In the genomic region with DNA sequence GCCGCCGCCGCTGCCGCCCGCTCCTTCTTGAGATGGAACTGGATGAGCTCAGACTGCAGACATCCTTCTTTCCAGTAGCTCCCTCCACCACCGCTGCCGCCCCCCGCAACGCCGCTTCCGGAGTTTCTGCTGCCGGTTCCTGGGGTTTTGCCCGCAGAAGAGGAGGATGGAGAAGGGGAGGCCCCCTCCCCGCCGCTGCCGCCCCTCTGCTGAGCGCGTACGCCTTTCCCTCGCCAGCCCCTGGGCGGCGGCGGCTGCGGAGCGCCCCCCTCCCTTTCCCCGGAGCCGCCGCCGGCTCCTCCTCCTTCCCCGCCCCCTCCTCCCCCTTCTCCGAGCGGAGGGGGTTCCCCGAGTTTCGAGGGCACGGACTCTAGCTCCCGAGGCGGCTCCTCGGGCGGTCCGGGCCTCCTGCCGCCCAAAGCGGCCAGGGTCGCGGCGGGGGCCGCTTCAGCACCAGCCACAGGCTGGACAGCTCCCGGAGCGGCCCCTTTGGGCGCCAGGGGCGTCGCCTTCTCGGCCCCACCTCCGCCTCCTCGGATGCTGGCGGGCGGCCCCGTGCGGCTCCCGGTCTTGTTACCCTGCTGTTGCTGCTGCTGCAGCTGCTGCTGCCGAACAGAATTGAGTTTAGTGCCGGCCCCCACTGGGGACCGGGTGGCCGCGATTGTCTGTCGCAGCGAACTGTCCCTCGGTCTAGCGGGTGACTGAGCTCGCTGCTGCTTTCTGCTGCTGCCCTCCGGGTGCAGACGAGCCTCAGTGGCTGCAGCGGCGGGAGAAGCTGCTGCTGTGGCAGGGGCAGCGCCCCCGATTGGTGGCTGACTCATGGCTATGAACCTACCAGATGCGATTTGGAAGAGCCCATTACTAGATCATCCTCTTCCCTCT, we compare ENCODE assay signal across 1 cellular context.
TF ChIP-seq lines count a peak whose summit lies in the region.

No MANE protein-coding gene starts in this region.

TF ChIP-seq in K562, 482 proteins besides CTCF, POLR2A, EP300 and RAD21 (continued from another document):
- TF ChIP-seq, protein P1, sequence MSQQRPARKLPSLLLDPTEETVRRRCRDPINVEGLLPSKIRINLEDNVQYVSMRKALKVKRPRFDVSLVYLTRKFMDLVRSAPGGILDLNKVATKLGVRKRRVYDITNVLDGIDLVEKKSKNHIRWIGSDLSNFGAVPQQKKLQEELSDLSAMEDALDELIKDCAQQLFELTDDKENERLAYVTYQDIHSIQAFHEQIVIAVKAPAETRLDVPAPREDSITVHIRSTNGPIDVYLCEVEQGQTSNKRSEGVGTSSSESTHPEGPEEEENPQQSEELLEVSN (IDR thresholded peaks at IDR 0.05; ENCODE audit: borderline replicate concordance in 1 of 2, extremely low read depth in 1 of 2, insufficient read depth in 1 of 2, insufficient read length in 1 of 2, low read depth in 1 of 2, low read length in 1 of 2, poor library complexity in 1 of 2, severe bottlenecking in 1 of 2): peak in 1 of 2 experiments; percentile 21
- TF ChIP-seq ZNF175 (CRISPR knock-in tag; IDR thresholded peaks at IDR 0.05; ENCODE audit: low read depth) (no peak), ZBED1 (IDR thresholded peaks at IDR 0.05) (no peak), CC2D1A (IDR thresholded peaks at IDR 0.05) (no peak), ETV5 (CRISPR knock-in tag; IDR thresholded peaks at IDR 0.05; ENCODE audit: low read depth) (no peak), VEZF1 (CRISPR knock-in tag; IDR thresholded peaks at IDR 0.05) (peak; percentile 62), ZBTB33 (CRISPR knock-in tag; IDR thresholded peaks at IDR 0.05) (no peak), CAMTA2 (CRISPR knock-in tag; conservative IDR thresholded peaks at IDR 0.05) (no peak), MIER1 (IDR thresholded peaks at IDR 0.05; ENCODE audit: low read depth) (peak; percentile 84), HBP1 (CRISPR knock-in tag; IDR thresholded peaks at IDR 0.05) (no peak), RB1 (IDR thresholded peaks at IDR 0.05; ENCODE audit: low read depth) (no peak), MAZ (CRISPR knock-in tag; conservative IDR thresholded peaks at IDR 0.05 in 1 of 2, IDR thresholded peaks at IDR 0.05 in 1 of 2) (peak; percentile 29 to 50; a peak in 1 of 4 replicates), ZNF589 (CRISPR knock-in tag; IDR thresholded peaks at IDR 0.05; ENCODE audit: low read depth) (no peak), MBD1 (CRISPR knock-in tag; IDR thresholded peaks at IDR 0.05) (no peak), NFRKB (IDR thresholded peaks at IDR 0.05; ENCODE audit: low read depth) (no peak), ETV6 (IDR thresholded peaks at IDR 0.05; ENCODE audit: borderline replicate concordance in 1 of 2, low read depth in 2 of 2, low read length in 1 of 2) (no peak), ETV6 (CRISPR knock-in tag; IDR thresholded peaks at IDR 0.05; ENCODE audit: borderline replicate concordance) (no peak), E4F1 (CRISPR knock-in tag; IDR thresholded peaks at IDR 0.05; ENCODE audit: borderline replicate concordance) (no peak), KLF13 (tag; IDR thresholded peaks at IDR 0.05; ENCODE audit: borderline replicate concordance, low read depth) (no peak), TBL1XR1 (IDR thresholded peaks at IDR 0.05; ENCODE audit: low read length in 2 of 2) (no peak), TAF7 (tag; IDR thresholded peaks at IDR 0.05) (no peak), POLR2AphosphoS2 (IDR thresholded peaks at IDR 0.05; ENCODE audit: low read length) (no peak), SIN3A (IDR thresholded peaks at IDR 0.05; ENCODE audit: borderline replicate concordance in 2 of 2, control insufficient read depth in 1 of 2, low read depth in 2 of 2, low read length in 2 of 2) (peak in 1 of 2 experiments; percentile 50; a peak in 1 of 4 replicates), RUNX1 (IDR thresholded peaks at IDR 0.05; ENCODE audit: low read depth) (no peak), MYC (IDR thresholded peaks at IDR 0.05; ENCODE audit: low read depth, low read length) (no peak), MYC (CRISPR knock-in tag; IDR thresholded peaks at IDR 0.05; ENCODE audit: borderline replicate concordance, low read depth) (no peak)
- TF ChIP-seq, protein P2, sequence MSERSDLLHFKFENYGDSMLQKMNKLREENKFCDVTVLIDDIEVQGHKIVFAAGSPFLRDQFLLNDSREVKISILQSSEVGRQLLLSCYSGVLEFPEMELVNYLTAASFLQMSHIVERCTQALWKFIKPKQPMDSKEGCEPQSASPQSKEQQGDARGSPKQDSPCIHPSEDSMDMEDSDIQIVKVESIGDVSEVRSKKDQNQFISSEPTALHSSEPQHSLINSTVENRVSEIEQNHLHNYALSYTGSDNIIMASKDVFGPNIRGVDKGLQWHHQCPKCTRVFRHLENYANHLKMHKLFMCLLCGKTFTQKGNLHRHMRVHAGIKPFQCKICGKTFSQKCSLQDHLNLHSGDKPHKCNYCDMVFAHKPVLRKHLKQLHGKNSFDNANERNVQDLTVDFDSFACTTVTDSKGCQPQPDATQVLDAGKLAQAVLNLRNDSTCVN (CRISPR knock-in tag; IDR thresholded peaks at IDR 0.05): no peak
- TF ChIP-seq, protein P3, sequence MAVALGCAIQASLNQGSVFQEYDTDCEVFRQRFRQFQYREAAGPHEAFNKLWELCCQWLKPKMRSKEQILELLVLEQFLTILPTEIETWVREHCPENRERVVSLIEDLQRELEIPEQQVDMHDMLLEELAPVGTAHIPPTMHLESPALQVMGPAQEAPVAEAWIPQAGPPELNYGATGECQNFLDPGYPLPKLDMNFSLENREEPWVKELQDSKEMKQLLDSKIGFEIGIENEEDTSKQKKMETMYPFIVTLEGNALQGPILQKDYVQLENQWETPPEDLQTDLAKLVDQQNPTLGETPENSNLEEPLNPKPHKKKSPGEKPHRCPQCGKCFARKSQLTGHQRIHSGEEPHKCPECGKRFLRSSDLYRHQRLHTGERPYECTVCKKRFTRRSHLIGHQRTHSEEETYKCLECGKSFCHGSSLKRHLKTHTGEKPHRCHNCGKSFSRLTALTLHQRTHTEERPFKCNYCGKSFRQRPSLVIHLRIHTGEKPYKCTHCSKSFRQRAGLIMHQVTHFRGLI (CRISPR knock-in tag; IDR thresholded peaks at IDR 0.05): no peak
